In the genomic region with DNA sequence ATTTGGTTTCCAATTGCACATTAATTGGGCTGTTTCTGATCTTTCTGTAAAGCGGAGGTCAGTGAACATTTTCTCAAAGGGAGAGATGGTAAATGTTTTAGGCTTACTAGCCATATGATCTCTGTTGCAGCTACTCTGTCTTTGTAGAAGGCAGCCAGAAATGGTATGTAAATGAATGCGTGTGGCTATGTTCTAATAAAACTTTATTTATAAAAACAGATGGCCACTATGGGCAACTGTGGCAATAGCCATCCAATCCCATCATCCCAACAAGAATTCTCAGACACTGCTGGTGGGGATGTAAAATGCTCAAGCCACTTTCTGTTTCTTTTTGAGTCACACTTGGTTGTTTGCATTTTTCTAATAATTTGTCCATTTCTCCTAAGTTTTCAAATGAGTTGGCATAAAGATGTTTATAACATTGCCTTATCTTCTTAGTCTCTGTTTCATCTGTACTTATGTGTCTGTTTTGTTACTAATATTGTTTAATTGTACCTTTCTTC, we compare ENCODE assay signal across 30 cellular contexts.
"Had no signal": no experiment of that assay in that cellular context is flagged by ENCODE, and none has a peak within 500 bp of the region (broad histone marks: within the 10 kb centered on the region; RNA-seq: fewer than 3 reads in every experiment).

No MANE protein-coding gene starts in this region.

- H3K36me3 Mint-ChIP-seq: activated CD4-positive, alpha-beta memory T cell treated with anti-CD3 and anti-CD28 coated beads for 36 hours; activated naive CD8-positive, alpha-beta T cell treated with anti-CD3 and anti-CD28 coated beads for 36 hours had no signal

- H3K9me3 ChIP-seq: ascending aorta, MG63, Peyer's patch, SJSA1, SK-N-SH had no signal

- H3K4me2 ChIP-seq: SK-N-SH had no signal

- H3K9me3 Mint-ChIP-seq: activated CD4-positive, alpha-beta T cell treated with anti-CD3 and anti-CD28 coated beads, Interleukin-2, amount 10 ng/mL, durations not matched to agents 7 days and 5 days; central memory CD8-positive, alpha-beta T cell; T-helper 1 cell treated with Interleukin-12 subunit alpha and Interleukin-12 subunit beta and Interleukin-4 antibody, amounts not matched to agents 30 μg/mL and 1 μg/mL, for 36 hours; T-helper 2 cell treated with Interferon-gamma antibody and Interleukin-4, amounts not matched to agents 5 μg/mL and 100 μg/mL, for 36 hours had no signal

- ATAC-seq: activated T-cell treated with anti-CD3 and anti-CD28 coated beads, Interleukin-2, amount 50 U/mL, for 72 hours; activated T-helper 17 cell treated with anti-CD3 and anti-CD28 coated beads, Interleukin-2, amount 50 U/mL, for 72 hours; PC-3 had no signal

- H3K27ac Mint-ChIP-seq: activated CD4-positive, alpha-beta memory T cell treated with anti-CD3 and anti-CD28 coated beads for 36 hours; activated CD4-positive, alpha-beta T cell treated with anti-CD3 and anti-CD28 coated beads, Interleukin-2, amount 10 ng/mL, durations not matched to agents 7 days and 5 days; activated naive CD8-positive, alpha-beta T cell treated with anti-CD3 and anti-CD28 coated beads for 36 hours; activated T-cell treated with anti-CD3 and anti-CD28 coated beads, Interleukin-2, amount 50 U/mL, for 72 hours; activated T-helper 17 cell treated with anti-CD3 and anti-CD28 coated beads, Interleukin-2, amount 50 U/mL, for 72 hours; T-helper 1 cell treated with Interleukin-12 subunit alpha and Interleukin-12 subunit beta and Interleukin-4 antibody, amounts not matched to agents 30 μg/mL and 1 μg/mL, for 36 hours; T-helper 2 cell treated with Interferon-gamma antibody and Interleukin-4, amounts not matched to agents 5 μg/mL and 100 μg/mL, for 36 hours had no signal

- H3K27ac ChIP-seq: ascending aorta, cardiac muscle cell, Peyer's patch, SJSA1 had no signal

- H3K4me3 Mint-ChIP-seq: activated CD4-positive, alpha-beta memory T cell treated with anti-CD3 and anti-CD28 coated beads for 36 hours; activated CD4-positive, alpha-beta T cell treated with anti-CD3 and anti-CD28 coated beads, Interleukin-2, amount 10 ng/mL, durations not matched to agents 7 days and 5 days; activated naive CD8-positive, alpha-beta T cell treated with anti-CD3 and anti-CD28 coated beads for 36 hours; activated T-cell treated with anti-CD3 and anti-CD28 coated beads, Interleukin-2, amount 50 U/mL, for 72 hours; activated T-helper 17 cell treated with anti-CD3 and anti-CD28 coated beads, Interleukin-2, amount 50 U/mL, for 72 hours; central memory CD8-positive, alpha-beta T cell; T-helper 1 cell treated with Interleukin-12 subunit alpha and Interleukin-12 subunit beta and Interleukin-4 antibody, amounts not matched to agents 30 μg/mL and 1 μg/mL, for 36 hours; T-helper 2 cell treated with Interferon-gamma antibody and Interleukin-4, amounts not matched to agents 5 μg/mL and 100 μg/mL, for 36 hours had no signal

- H3K36me3 ChIP-seq: ascending aorta, cardiac muscle cell, MG63, Peyer's patch, SJSA1 had no signal

- H3K4me1 Mint-ChIP-seq: activated CD4-positive, alpha-beta T cell treated with anti-CD3 and anti-CD28 coated beads, Interleukin-2, amount 10 ng/mL, durations not matched to agents 7 days and 5 days; activated naive CD8-positive, alpha-beta T cell treated with anti-CD3 and anti-CD28 coated beads for 36 hours; activated T-helper 17 cell treated with anti-CD3 and anti-CD28 coated beads, Interleukin-2, amount 50 U/mL, for 72 hours; central memory CD8-positive, alpha-beta T cell had no signal

- DNase-seq: activated CD4-positive, alpha-beta memory T cell treated with anti-CD3 and anti-CD28 coated beads for 36 hours; activated CD4-positive, alpha-beta T cell treated with anti-CD3 and anti-CD28 coated beads, Interleukin-2, amount 10 ng/mL, durations not matched to agents 7 days and 5 days; activated effector memory CD4-positive, alpha-beta T cell treated with anti-CD3 and anti-CD28 coated beads, Interleukin-2, amount 50 U/mL, for 16 hours; activated naive CD4-positive, alpha-beta T cell; activated naive CD4-positive, alpha-beta T cell treated with anti-CD3 and anti-CD28 coated beads, Interleukin-2, amount 50 U/mL, for 16 hours; activated naive CD8-positive, alpha-beta T cell treated with anti-CD3 and anti-CD28 coated beads for 36 hours; activated T-cell treated with anti-CD3 and anti-CD28 coated beads, Interleukin-2, amount 50 U/mL, for 1 hour; activated T-cell treated with anti-CD3 and anti-CD28 coated beads, Interleukin-2, amount 50 U/mL, for 72 hours; amniotic stem cell; Kasumi-1; MG63; NCI-H1092; NCI-H1436 treated with DMSO at 0.1 percent for 48 hours; NCI-H1694 treated with DMSO at 0.1 percent for 48 hours; NCI-H2029; NCI-H345; NCI-H524 treated with DMSO at 0.1 percent for 48 hours; NK-92 treated with Interleukin-12 subunit alpha and Interleukin-12 subunit beta, amount 100 ng/mL, for 24 hours; PC-3; Peyer's patch; RPMI8226; SHP77 treated with DMSO at 0.1 percent for 48 hours; SK-N-SH had no signal

- H3K4me3 ChIP-seq: ascending aorta, cardiac muscle cell, MG63, Peyer's patch, SJSA1 had no signal

- H3K4me1 ChIP-seq: ascending aorta, Peyer's patch, SJSA1 had no signal

- H3K9ac ChIP-seq: SK-N-SH had no signal

- H3K27me3 ChIP-seq: ascending aorta, cardiac muscle cell, MG63, Peyer's patch, SJSA1 had no signal
